Comparison of ENCODE assay signal across 11 cellular contexts in the genomic region with DNA sequence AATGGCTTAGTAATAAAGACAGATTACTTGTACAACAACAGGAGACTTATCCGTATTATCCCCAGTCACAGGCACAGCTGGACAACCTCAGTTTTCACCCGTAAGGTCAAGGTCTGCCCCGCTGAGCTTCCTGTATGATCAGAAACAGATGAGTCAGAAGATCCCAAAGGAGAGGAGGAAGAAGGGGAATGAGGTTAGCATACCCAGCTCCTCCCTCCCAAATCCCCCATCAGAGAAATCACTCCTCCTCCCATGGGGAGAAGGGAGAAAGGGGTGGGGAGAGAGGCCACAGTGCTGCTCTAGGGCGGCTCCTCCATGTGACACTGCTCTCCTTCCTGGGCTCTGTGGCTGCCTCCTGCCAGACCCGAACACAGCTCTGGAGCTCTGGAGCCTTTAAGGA. TPM values are rescaled to one million over a fixed set of nuclear protein-coding genes. Genes with fewer than 3 reads are reported as not detected.
DNase-seq lines count a peak whose midpoint lies in the region; ATAC-seq and TF ChIP-seq lines count a peak whose summit lies in the region.
"Had no signal": no experiment of that assay in that cellular context is flagged by ENCODE, and none has a peak within 500 bp of the region (broad histone marks: within the 10 kb centered on the region; RNA-seq: fewer than 3 reads in every experiment).

No MANE protein-coding gene starts in this region.

- no peaks in the 10 kb centered on the region for H3K27me3 ChIP-seq in ovary
- H3K27me3 ChIP-seq: SJSA1 had no signal

- ATAC-seq in GM18868 (IDR thresholded peaks at IDR 0.05; ENCODE audit: unreplicated experiment) (no peak), HG03354 (IDR thresholded peaks at IDR 0.05; ENCODE audit: poor library complexity, severe bottlenecking, unreplicated experiment) (no peak), GM21526 (IDR thresholded peaks at IDR 0.05; ENCODE audit: low FRiP score, unreplicated experiment) (no peak)

- peak overlapping the region; percentile 25 to 45 for H3K27ac ChIP-seq in ovary
- H3K27ac ChIP-seq: prostate gland, SJSA1 had no signal

- TF ChIP-seq CTCF in ovary (IDR thresholded peaks at IDR 0.05) = no peak

- no peaks in the 10 kb centered on the region for H3K36me3 ChIP-seq in ovary
- H3K36me3 ChIP-seq: prostate gland, SJSA1 had no signal

- WGBS in ovary, 3 donors = 8 to 30% (median 19%) methylated on average over 5 of the region's 5 CpGs

- no peaks in the 10 kb centered on the region for H3K9me3 ChIP-seq in ovary
- H3K9me3 ChIP-seq: prostate gland, SJSA1 had no signal

- peaks cover 3% of the 10 kb centered on the region for H3K4me1 ChIP-seq in ovary (ENCODE audit: insufficient read depth)
- H3K4me1 ChIP-seq: prostate gland, SJSA1 had no signal

- H3K4me3 ChIP-seq in ovary = no peak overlapping the region
- H3K4me3 ChIP-seq: prostate gland, SJSA1 had no signal

- no peak for TF ChIP-seq EP300 in ovary (IDR thresholded peaks at IDR 0.05)

- DNase-seq in AG08396 (ENCODE audit: low spot score) (peak; percentile 47), SK-MEL-5 (ENCODE audit: low read depth, low spot score) (peak; percentile 38), glomerular visceral epithelial cell (ENCODE audit: extremely low spot score) (peak; percentile 19), ovary (peak; percentile 78 to 90 (median 84)), NCI-H2196 (lab: John Stamatoyannopoulos, UW; ENCODE audit: unreplicated experiment) (no peak)
- DNase-seq: NCI-H2029 had no signal

- in situ Hi-C loops in SK-MEL-5 (cut with HindIII; ENCODE audit: low pct_unique_long_range_greater_than_20kb, low sequenced_read_pairs) = no loop called here

- intact Hi-C loops in ovary (cut with DNase I) = no loop called here

- TF ChIP-seq POLR2A in ovary (IDR thresholded peaks at IDR 0.05) = no peak

RNA-seq across cellular contexts. Expression of gene SPTBN1, which starts 53.8 kb away (rescaled TPM):
- total RNA-seq in SK-MEL-5 (2014; rRNA removed; shearing (Covaris generic)) = 326 and 357 TPM in 2 replicates
- 127 and 181 TPM in 2 replicates for polyA plus RNA-seq in SK-MEL-5 (2015; cell fraction: cytosol; rRNA removed)
- polyA plus RNA-seq in SK-MEL-5 (2015; cell fraction: nucleus; rRNA removed) = 212 and 247 TPM in 2 replicates
- 100 to 1,000 TPM; 161 to 314 (median 232) TPM for total RNA-seq in ovary
- 100 to 1,000 TPM; 108 to 262 TPM for polyA plus RNA-seq in ovary
